Comparison of ENCODE assay signal across 2 cellular contexts in genomic region chr2:42908538-42909200, GRCh38.
TF ChIP-seq lines count a peak whose summit lies in the region.

No MANE protein-coding gene starts in this region.

TF ChIP-seq in IMR-90, 13 proteins besides CTCF, POLR2A, EP300 and RAD21:
- peak; percentile 53 for TF ChIP-seq MAFK (IDR thresholded peaks at IDR 0.05; ENCODE audit: low read depth, low read length)
- TF ChIP-seq RFX5 (IDR thresholded peaks at IDR 0.05; ENCODE audit: low read depth, low read length): no peak

TF ChIP-seq in K562, 482 proteins besides CTCF, POLR2A, EP300 and RAD21:
- TF ChIP-seq RREB1 (CRISPR knock-in tag; IDR thresholded peaks at IDR 0.05): no peak
- TF ChIP-seq, protein P1, sequence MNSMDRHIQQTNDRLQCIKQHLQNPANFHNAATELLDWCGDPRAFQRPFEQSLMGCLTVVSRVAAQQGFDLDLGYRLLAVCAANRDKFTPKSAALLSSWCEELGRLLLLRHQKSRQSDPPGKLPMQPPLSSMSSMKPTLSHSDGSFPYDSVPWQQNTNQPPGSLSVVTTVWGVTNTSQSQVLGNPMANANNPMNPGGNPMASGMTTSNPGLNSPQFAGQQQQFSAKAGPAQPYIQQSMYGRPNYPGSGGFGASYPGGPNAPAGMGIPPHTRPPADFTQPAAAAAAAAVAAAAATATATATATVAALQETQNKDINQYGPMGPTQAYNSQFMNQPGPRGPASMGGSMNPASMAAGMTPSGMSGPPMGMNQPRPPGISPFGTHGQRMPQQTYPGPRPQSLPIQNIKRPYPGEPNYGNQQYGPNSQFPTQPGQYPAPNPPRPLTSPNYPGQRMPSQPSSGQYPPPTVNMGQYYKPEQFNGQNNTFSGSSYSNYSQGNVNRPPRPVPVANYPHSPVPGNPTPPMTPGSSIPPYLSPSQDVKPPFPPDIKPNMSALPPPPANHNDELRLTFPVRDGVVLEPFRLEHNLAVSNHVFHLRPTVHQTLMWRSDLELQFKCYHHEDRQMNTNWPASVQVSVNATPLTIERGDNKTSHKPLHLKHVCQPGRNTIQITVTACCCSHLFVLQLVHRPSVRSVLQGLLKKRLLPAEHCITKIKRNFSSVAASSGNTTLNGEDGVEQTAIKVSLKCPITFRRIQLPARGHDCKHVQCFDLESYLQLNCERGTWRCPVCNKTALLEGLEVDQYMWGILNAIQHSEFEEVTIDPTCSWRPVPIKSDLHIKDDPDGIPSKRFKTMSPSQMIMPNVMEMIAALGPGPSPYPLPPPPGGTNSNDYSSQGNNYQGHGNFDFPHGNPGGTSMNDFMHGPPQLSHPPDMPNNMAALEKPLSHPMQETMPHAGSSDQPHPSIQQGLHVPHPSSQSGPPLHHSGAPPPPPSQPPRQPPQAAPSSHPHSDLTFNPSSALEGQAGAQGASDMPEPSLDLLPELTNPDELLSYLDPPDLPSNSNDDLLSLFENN (IDR thresholded peaks at IDR 0.05; ENCODE audit: low read depth in 2 of 2, low read length in 2 of 2): no peak
- no peak for TF ChIP-seq CREBBP (IDR thresholded peaks at IDR 0.05; ENCODE audit: low read depth, low read length)
- no peak for TF ChIP-seq BDP1 (IDR thresholded peaks at IDR 0.05; ENCODE audit: insufficient read depth, insufficient read length)
- no peak for TF ChIP-seq ZNF140 (CRISPR knock-in tag; IDR thresholded peaks at IDR 0.05)
- peak; percentile 25; the same call in 1 of the 2 replicates for TF ChIP-seq C11orf30 (IDR thresholded peaks at IDR 0.05; ENCODE audit: low read depth)
- TF ChIP-seq SNIP1 (IDR thresholded peaks at IDR 0.05; ENCODE audit: low read depth): no peak
- no peak for TF ChIP-seq HDAC2 (IDR thresholded peaks at IDR 0.05)
- TF ChIP-seq ZNF316 (IDR thresholded peaks at IDR 0.05): peak; percentile 28; the same call in 1 of the 2 replicates
- TF ChIP-seq BMI1 (IDR thresholded peaks at IDR 0.05; ENCODE audit: low read length): no peak
- TF ChIP-seq, protein P2, sequence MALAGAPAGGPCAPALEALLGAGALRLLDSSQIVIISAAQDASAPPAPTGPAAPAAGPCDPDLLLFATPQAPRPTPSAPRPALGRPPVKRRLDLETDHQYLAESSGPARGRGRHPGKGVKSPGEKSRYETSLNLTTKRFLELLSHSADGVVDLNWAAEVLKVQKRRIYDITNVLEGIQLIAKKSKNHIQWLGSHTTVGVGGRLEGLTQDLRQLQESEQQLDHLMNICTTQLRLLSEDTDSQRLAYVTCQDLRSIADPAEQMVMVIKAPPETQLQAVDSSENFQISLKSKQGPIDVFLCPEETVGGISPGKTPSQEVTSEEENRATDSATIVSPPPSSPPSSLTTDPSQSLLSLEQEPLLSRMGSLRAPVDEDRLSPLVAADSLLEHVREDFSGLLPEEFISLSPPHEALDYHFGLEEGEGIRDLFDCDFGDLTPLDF (CRISPR knock-in tag; IDR thresholded peaks at IDR 0.05): no peak
- TF ChIP-seq SMARCE1 (IDR thresholded peaks at IDR 0.05): no peak
